In genomic region chr13:99698816-99699099, GRCh38 we compare ENCODE assay signal across 25 cellular contexts.
"Had no signal": no experiment of that assay in that cellular context is flagged by ENCODE, and none has a peak within 500 bp of the region (broad histone marks: within the 10 kb centered on the region; RNA-seq: fewer than 3 reads in every experiment).

No MANE protein-coding gene starts in this region.

- H3K79me2 ChIP-seq: parathyroid adenoma had no signal

- H3K27ac Mint-ChIP-seq: effector memory CD8-positive, alpha-beta T cell; immature natural killer cell; stimulated activated effector memory CD8-positive, alpha-beta T cell treated with anti-CD3 and anti-CD28 coated beads, Interleukin-12 subunit alpha, Interleukin-12 subunit beta, amount 100 ng/mL, for 72 hours had no signal

- H3K27me3 ChIP-seq: right atrium auricular region, stomach, thyroid gland, vagina had no signal

- H3K27ac ChIP-seq: lower lobe of right lung, parathyroid adenoma, prostate gland, right atrium auricular region, stomach, thyroid gland, vagina had no signal

- H3K27me3 Mint-ChIP-seq: effector memory CD8-positive, alpha-beta T cell; naive thymus-derived CD8-positive, alpha-beta T cell had no signal

- H3K9ac ChIP-seq: parathyroid adenoma had no signal

- H3K4me3 Mint-ChIP-seq: effector memory CD8-positive, alpha-beta T cell; immature natural killer cell; naive thymus-derived CD8-positive, alpha-beta T cell; neural crest cell; stimulated activated effector memory CD8-positive, alpha-beta T cell treated with anti-CD3 and anti-CD28 coated beads, Interleukin-12 subunit alpha, Interleukin-12 subunit beta, amount 100 ng/mL, for 72 hours had no signal

- H3K36me3 Mint-ChIP-seq: immature natural killer cell had no signal

- H3K4me1 Mint-ChIP-seq: immature natural killer cell had no signal

- H2AFZ ChIP-seq: parathyroid adenoma had no signal

- H3K9me3 ChIP-seq: lower lobe of right lung, prostate gland, right atrium auricular region, stomach, thyroid gland, vagina had no signal

- FAIRE-seq: endometrium, frontal cortex had no signal

- H3K4me3 ChIP-seq: lower lobe of right lung, prostate gland, right atrium auricular region, smooth muscle cell, stomach, thyroid gland, vagina had no signal

- H3K4me1 ChIP-seq: lower lobe of right lung, parathyroid adenoma, prostate gland, right atrium auricular region, stomach, thyroid gland, vagina had no signal

- DNase-seq: cortex of kidney; effector memory CD8-positive, alpha-beta T cell; hypothalamus; immature natural killer cell; islet precursor cell; kidney glomerular epithelial cell; left ventricle myocardium superior; lower lobe of right lung; naive thymus-derived CD8-positive, alpha-beta T cell; stimulated activated CD4-positive, alpha-beta T cell treated with anti-CD3 and anti-CD28 coated beads, Interleukin-2, amount 100 ng/mL, for 24 hours; stimulated activated CD4-positive, alpha-beta T cell treated with anti-CD3 and anti-CD28 coated beads, Interleukin-4, amount 100 ng/mL, for 24 hours; stimulated activated naive CD4-positive, alpha-beta T cell treated with Interleukin-2 at 50 U/mL for 16 hours; stomach; thyroid gland; trophoblast cell had no signal

- H3K36me3 ChIP-seq: lower lobe of right lung, prostate gland, right atrium auricular region, stomach, thyroid gland, vagina had no signal

- H3K4me2 ChIP-seq: smooth muscle cell had no signal

- ATAC-seq: effector memory CD8-positive, alpha-beta T cell; left ventricle myocardium superior; lower lobe of right lung; naive thymus-derived CD8-positive, alpha-beta T cell; sciatic nerve; stimulated activated effector memory CD8-positive, alpha-beta T cell treated with anti-CD3 and anti-CD28 coated beads, Interleukin-12 subunit alpha, Interleukin-12 subunit beta, amount 100 ng/mL, for 72 hours had no signal

- H3K9me3 Mint-ChIP-seq: effector memory CD8-positive, alpha-beta T cell; immature natural killer cell; naive thymus-derived CD8-positive, alpha-beta T cell; neural crest cell; stimulated activated effector memory CD8-positive, alpha-beta T cell treated with anti-CD3 and anti-CD28 coated beads, Interleukin-12 subunit alpha, Interleukin-12 subunit beta, amount 100 ng/mL, for 72 hours had no signal
